ENCODE assay signal across 5 cellular contexts in the genomic region with DNA sequence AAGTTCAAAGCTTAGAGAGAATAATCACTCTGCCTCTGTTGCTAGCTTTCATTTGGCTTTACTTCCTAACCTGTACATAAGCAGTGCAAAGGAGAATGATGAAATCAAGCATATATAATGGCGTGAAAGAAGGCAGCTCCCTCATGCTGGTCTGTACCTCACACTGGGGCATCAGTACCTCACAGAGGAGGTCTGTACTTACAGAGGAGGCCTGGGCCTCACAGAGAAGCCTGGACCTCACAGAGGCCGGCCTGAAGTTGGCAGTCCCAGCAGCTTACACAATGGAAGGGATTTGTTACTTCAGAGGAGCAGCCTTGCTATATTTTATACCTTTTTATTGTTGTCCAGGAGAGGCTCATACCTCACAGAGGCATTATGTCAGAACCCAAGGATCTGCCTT.
"Had no signal": no experiment of that assay in that cellular context is flagged by ENCODE, and none has a peak within 500 bp of the region (broad histone marks: within the 10 kb centered on the region; RNA-seq: fewer than 3 reads in every experiment).

No MANE protein-coding gene starts in this region.

- DNase-seq: IMR-90, KBM-7 had no signal

- H3K27ac ChIP-seq: HL-60 had no signal

- H3K4me3 ChIP-seq: K562 had no signal

- ATAC-seq: HepG2, K562 had no signal
